In the genomic region with DNA sequence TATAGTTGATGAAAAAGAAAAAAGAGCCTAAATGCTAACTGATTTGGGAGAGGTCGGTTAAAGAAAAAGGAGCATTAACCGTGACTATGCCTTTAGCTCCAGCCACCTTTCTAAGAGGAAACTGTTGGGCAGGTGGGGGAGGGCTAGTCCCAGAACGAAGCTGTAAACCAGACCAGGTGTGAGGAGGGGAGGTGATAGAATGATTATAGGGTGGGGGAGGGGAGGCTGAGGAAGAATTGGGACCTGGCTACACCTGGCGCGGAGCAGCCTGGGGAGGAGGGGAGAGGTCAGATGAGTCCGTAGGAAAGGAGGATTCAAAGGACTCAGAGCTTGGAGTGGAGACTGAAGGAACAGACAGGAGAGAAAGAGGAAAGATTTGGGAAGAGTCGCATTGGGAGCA, we compare ENCODE assay signal across 1 cellular context.
TF ChIP-seq lines count a peak whose summit lies in the region.

No MANE protein-coding gene starts in this region.

TF ChIP-seq in HepG2, 621 proteins besides CTCF, POLR2A, EP300 and RAD21 (continued from another document):
- TF ChIP-seq, protein P1, sequence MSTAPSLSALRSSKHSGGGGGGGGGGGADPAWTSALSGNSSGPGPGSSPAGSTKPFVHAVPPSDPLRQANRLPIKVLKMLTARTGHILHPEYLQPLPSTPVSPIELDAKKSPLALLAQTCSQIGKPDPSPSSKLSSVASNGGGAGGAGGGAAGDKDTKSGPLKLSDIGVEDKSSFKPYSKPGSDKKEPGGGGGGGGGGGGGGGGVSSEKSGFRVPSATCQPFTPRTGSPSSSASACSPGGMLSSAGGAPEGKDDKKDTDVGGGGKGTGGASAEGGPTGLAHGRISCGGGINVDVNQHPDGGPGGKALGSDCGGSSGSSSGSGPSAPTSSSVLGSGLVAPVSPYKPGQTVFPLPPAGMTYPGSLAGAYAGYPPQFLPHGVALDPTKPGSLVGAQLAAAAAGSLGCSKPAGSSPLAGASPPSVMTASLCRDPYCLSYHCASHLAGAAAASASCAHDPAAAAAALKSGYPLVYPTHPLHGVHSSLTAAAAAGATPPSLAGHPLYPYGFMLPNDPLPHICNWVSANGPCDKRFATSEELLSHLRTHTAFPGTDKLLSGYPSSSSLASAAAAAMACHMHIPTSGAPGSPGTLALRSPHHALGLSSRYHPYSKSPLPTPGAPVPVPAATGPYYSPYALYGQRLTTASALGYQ (CRISPR knock-in tag; IDR thresholded peaks at IDR 0.05): no peak
- TF ChIP-seq, protein P2, sequence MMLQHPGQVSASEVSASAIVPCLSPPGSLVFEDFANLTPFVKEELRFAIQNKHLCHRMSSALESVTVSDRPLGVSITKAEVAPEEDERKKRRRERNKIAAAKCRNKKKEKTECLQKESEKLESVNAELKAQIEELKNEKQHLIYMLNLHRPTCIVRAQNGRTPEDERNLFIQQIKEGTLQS (CRISPR knock-in tag; IDR thresholded peaks at IDR 0.05): no peak
- TF ChIP-seq, protein P3, sequence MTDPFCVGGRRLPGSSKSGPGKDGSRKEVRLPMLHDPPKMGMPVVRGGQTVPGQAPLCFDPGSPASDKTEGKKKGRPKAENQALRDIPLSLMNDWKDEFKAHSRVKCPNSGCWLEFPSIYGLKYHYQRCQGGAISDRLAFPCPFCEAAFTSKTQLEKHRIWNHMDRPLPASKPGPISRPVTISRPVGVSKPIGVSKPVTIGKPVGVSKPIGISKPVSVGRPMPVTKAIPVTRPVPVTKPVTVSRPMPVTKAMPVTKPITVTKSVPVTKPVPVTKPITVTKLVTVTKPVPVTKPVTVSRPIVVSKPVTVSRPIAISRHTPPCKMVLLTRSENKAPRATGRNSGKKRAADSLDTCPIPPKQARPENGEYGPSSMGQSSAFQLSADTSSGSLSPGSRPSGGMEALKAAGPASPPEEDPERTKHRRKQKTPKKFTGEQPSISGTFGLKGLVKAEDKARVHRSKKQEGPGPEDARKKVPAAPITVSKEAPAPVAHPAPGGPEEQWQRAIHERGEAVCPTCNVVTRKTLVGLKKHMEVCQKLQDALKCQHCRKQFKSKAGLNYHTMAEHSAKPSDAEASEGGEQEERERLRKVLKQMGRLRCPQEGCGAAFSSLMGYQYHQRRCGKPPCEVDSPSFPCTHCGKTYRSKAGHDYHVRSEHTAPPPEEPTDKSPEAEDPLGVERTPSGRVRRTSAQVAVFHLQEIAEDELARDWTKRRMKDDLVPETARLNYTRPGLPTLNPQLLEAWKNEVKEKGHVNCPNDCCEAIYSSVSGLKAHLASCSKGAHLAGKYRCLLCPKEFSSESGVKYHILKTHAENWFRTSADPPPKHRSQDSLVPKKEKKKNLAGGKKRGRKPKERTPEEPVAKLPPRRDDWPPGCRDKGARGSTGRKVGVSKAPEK (CRISPR knock-in tag; IDR thresholded peaks at IDR 0.05; ENCODE audit: borderline replicate concordance): no peak
- no peak for TF ChIP-seq ZNF510 (CRISPR knock-in tag; IDR thresholded peaks at IDR 0.05; ENCODE audit: low read depth)
- TF ChIP-seq NR2C2 (CRISPR knock-in tag; IDR thresholded peaks at IDR 0.05; ENCODE audit: borderline replicate concordance): no peak
- TF ChIP-seq ZSCAN20 (CRISPR knock-in tag; IDR thresholded peaks at IDR 0.05; ENCODE audit: borderline replicate concordance): no peak
